Comparison of ENCODE assay signal across 16 cellular contexts in the genomic region with DNA sequence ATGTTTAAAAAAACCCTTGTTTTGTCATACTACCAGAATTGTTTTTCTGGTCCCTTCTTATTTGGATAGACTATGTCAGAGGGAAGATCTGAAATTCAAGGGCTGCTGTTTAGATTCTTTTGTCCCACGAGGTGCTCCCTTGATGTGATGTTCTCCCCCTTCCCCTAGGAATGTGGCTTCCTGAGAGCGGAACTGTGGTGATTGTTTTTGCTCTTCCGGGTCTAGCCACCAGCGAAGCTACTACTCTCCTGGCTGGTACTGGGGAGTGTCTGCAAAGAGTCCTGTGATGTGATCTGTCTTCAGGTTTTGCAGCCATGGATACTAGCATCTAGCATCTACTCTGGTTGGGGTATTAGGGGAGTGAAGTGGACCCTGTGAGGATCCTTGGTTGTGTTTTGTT.
DNase-seq lines count a peak whose midpoint lies in the region; ATAC-seq and TF ChIP-seq lines count a peak whose summit lies in the region.
"Had no signal": no experiment of that assay in that cellular context is flagged by ENCODE, and none has a peak within 500 bp of the region (broad histone marks: within the 10 kb centered on the region; RNA-seq: fewer than 3 reads in every experiment).

No MANE protein-coding gene starts in this region.

- no peak overlapping the region for H4K8ac ChIP-seq in mesendoderm (ENCODE audit: low read depth, low read length)

- TF ChIP-seq CTCF in 22Rv1 (IDR thresholded peaks at IDR 0.05) = no peak
- no peak for TF ChIP-seq CTCF in GM23338 (conservative IDR thresholded peaks at IDR 0.05; ENCODE audit: low read depth in 2 of 2)
- TF ChIP-seq CTCF in WTC11 (IDR thresholded peaks at IDR 0.05) = no peak

- H3K23ac ChIP-seq in mesendoderm (ENCODE audit: low read length) = no peak overlapping the region

- H3K4ac ChIP-seq in mesendoderm (ENCODE audit: low read depth, low read length) = no peak overlapping the region

- ATAC-seq in GM23338 = no peak
- peak; percentile 71 for ATAC-seq in WTC11
- no peak for ATAC-seq in HG03460 (IDR thresholded peaks at IDR 0.05; ENCODE audit: unreplicated experiment)
- ATAC-seq in HG02759 (IDR thresholded peaks at IDR 0.05; ENCODE audit: unreplicated experiment) = no peak

- H4K20me1 ChIP-seq in GM23338 (replicated peaks; ENCODE audit: insufficient read depth) = no peaks in the 10 kb centered on the region

- no peaks in the 10 kb centered on the region for H3K79me1 ChIP-seq in mesendoderm (ENCODE audit: low read length)

- H2BK5ac ChIP-seq in mesendoderm (ENCODE audit: low read length) = no peak overlapping the region

- H3K79me2 ChIP-seq in GM23338 (replicated peaks; ENCODE audit: insufficient read depth) = no peaks in the 10 kb centered on the region
- no peaks in the 10 kb centered on the region for H3K79me2 ChIP-seq in mesendoderm (ENCODE audit: control insufficient read depth, insufficient read depth, low read length)

- DNase-seq in GM23338 (ENCODE audit: low spot score) (peak; percentile 21), WTC11 (ENCODE audit: low spot score) (no peak), mesendoderm (peak; percentile 17), kidney glomerular epithelial cell (lab: John Stamatoyannopoulos, UW) (no peak)
- DNase-seq: C1 segment of cervical spinal cord; Calu3; CD4-positive, alpha-beta memory T cell; COR-L47; DMS53; DMS79 treated with DMSO at 0.1 percent for 48 hours; GOT3; H7; HCEC 1CT had no signal

- H3K56ac ChIP-seq in mesendoderm (ENCODE audit: low read length) = no peak overlapping the region

- H3K27ac ChIP-seq in 22Rv1 = 0 out of 2 replicates have a peak overlapping the region, but pooled peaks have one; percentile 25
- H3K27ac ChIP-seq in GM23338 (ENCODE audit: low read depth) = no peak overlapping the region
- H3K27ac ChIP-seq in mesendoderm (ENCODE audit: low read depth, low read length) = no peak overlapping the region

- H3K27me3 Mint-ChIP-seq in GM23338 (ENCODE audit: insufficient read depth, low read depth, poor library complexity) (no peaks in the 10 kb centered on the region), WTC11 (ENCODE audit: low read depth) (no peaks in the 10 kb centered on the region)
- H3K27me3 Mint-ChIP-seq: CD4-positive, alpha-beta memory T cell had no signal

- H2AK5ac ChIP-seq in mesendoderm (ENCODE audit: low read length) = no peak overlapping the region

- CTCF ChIA-PET in WTC11 (lab: Charles Lee) = no interaction called here

- H3K18ac ChIP-seq in mesendoderm (ENCODE audit: low read length) = no peak overlapping the region

- no peak overlapping the region for H3K4me3 Mint-ChIP-seq in GM23338
- H3K4me3 Mint-ChIP-seq in WTC11 = no peak overlapping the region
- H3K4me3 Mint-ChIP-seq: CD4-positive, alpha-beta memory T cell had no signal

- no peaks in the 10 kb centered on the region for H3F3A ChIP-seq in GM23338 (replicated peaks; ENCODE audit: low read depth)

- WGBS in mesendoderm (ENCODE audit: extremely low coverage, insufficient coverage, low lambda C conversion rate) = no CpG with 5 or more reads among the region's 4 CpGs

- peak overlapping the region; percentile 52; the same call in 1 of the 2 replicates for H2AFZ ChIP-seq in GM23338

- H3K9me2 ChIP-seq in GM23338 (ENCODE audit: insufficient read depth) = no peaks in the 10 kb centered on the region

- no peak overlapping the region for H3K9ac ChIP-seq in mesendoderm (ENCODE audit: low read length)

- H2BK120ac ChIP-seq in mesendoderm (ENCODE audit: low read depth, low read length) = no peak overlapping the region

- H3K27ac Mint-ChIP-seq in GM23338 (no peak overlapping the region), WTC11 (no peak overlapping the region)
- H3K27ac Mint-ChIP-seq: CD4-positive, alpha-beta memory T cell had no signal

- H3K36me3 ChIP-seq in GM23338 (ENCODE audit: insufficient read depth) = no peaks in the 10 kb centered on the region
- no peaks in the 10 kb centered on the region for H3K36me3 ChIP-seq in mesendoderm (ENCODE audit: control insufficient read depth, insufficient read depth, low read length)

- H3K4me1 ChIP-seq in GM23338 (ENCODE audit: insufficient read depth) (no peaks in the 10 kb centered on the region), mesendoderm (ENCODE audit: control insufficient read depth, low read depth, low read length) (no peaks in the 10 kb centered on the region)

- H2BK15ac ChIP-seq in mesendoderm (replicated peaks; ENCODE audit: low read depth) = no peak overlapping the region

- H3K27me3 ChIP-seq in GM23338 (ENCODE audit: insufficient read depth) (no peaks in the 10 kb centered on the region), mesendoderm (ENCODE audit: insufficient read depth, low read length, poor library complexity) (no peaks in the 10 kb centered on the region)

- no peaks in the 10 kb centered on the region for H3K4me1 Mint-ChIP-seq in GM23338
- peaks cover 8% of the 10 kb centered on the region; the same call in 1 of the 2 replicates for H3K4me1 Mint-ChIP-seq in WTC11
- H3K4me1 Mint-ChIP-seq: CD4-positive, alpha-beta memory T cell had no signal

- H3K4me3 ChIP-seq in GM23338 (no peak overlapping the region), mesendoderm (ENCODE audit: low read length) (no peak overlapping the region)

- H3K4me2 ChIP-seq in GM23338 (no peak overlapping the region), mesendoderm (ENCODE audit: low read length) (no peak overlapping the region)

- H3K36me3 Mint-ChIP-seq in GM23338 (ENCODE audit: low read depth) (no peaks in the 10 kb centered on the region), WTC11 (0 out of 2 replicates have a peak, but pooled peaks cover 2% of the 10 kb centered on the region)
- H3K36me3 Mint-ChIP-seq: CD4-positive, alpha-beta memory T cell had no signal

- H3K9me3 Mint-ChIP-seq in GM23338 = peaks cover 4% of the 10 kb centered on the region; the same call in 2 of the 3 replicates
- peaks cover 16% of the 10 kb centered on the region for H3K9me3 Mint-ChIP-seq in WTC11

- no peak overlapping the region for H4K5ac ChIP-seq in mesendoderm (ENCODE audit: low read length)

- POLR2A ChIA-PET in WTC11 (lab: Charles Lee) = no interaction called here

TF ChIP-seq in GM23338, 12 proteins besides CTCF, POLR2A, EP300 and RAD21 (continues in another document):
- TF ChIP-seq, protein P1, sequence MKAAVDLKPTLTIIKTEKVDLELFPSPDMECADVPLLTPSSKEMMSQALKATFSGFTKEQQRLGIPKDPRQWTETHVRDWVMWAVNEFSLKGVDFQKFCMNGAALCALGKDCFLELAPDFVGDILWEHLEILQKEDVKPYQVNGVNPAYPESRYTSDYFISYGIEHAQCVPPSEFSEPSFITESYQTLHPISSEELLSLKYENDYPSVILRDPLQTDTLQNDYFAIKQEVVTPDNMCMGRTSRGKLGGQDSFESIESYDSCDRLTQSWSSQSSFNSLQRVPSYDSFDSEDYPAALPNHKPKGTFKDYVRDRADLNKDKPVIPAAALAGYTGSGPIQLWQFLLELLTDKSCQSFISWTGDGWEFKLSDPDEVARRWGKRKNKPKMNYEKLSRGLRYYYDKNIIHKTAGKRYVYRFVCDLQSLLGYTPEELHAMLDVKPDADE (IDR thresholded peaks at IDR 0.05) = no peak

TF ChIP-seq in WTC11, 78 proteins besides CTCF, POLR2A, EP300 and RAD21:
- TF ChIP-seq, protein P2, sequence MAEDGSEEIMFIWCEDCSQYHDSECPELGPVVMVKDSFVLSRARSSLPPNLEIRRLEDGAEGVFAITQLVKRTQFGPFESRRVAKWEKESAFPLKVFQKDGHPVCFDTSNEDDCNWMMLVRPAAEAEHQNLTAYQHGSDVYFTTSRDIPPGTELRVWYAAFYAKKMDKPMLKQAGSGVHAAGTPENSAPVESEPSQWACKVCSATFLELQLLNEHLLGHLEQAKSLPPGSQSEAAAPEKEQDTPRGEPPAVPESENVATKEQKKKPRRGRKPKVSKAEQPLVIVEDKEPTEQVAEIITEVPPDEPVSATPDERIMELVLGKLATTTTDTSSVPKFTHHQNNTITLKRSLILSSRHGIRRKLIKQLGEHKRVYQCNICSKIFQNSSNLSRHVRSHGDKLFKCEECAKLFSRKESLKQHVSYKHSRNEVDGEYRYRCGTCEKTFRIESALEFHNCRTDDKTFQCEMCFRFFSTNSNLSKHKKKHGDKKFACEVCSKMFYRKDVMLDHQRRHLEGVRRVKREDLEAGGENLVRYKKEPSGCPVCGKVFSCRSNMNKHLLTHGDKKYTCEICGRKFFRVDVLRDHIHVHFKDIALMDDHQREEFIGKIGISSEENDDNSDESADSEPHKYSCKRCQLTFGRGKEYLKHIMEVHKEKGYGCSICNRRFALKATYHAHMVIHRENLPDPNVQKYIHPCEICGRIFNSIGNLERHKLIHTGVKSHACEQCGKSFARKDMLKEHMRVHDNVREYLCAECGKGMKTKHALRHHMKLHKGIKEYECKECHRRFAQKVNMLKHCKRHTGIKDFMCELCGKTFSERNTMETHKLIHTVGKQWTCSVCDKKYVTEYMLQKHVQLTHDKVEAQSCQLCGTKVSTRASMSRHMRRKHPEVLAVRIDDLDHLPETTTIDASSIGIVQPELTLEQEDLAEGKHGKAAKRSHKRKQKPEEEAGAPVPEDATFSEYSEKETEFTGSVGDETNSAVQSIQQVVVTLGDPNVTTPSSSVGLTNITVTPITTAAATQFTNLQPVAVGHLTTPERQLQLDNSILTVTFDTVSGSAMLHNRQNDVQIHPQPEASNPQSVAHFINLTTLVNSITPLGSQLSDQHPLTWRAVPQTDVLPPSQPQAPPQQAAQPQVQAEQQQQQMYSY (CRISPR knock-in tag; IDR thresholded peaks at IDR 0.05) = no peak
- TF ChIP-seq JUN (CRISPR knock-in tag; IDR thresholded peaks at IDR 0.05) = no peak
- TF ChIP-seq, protein P3, sequence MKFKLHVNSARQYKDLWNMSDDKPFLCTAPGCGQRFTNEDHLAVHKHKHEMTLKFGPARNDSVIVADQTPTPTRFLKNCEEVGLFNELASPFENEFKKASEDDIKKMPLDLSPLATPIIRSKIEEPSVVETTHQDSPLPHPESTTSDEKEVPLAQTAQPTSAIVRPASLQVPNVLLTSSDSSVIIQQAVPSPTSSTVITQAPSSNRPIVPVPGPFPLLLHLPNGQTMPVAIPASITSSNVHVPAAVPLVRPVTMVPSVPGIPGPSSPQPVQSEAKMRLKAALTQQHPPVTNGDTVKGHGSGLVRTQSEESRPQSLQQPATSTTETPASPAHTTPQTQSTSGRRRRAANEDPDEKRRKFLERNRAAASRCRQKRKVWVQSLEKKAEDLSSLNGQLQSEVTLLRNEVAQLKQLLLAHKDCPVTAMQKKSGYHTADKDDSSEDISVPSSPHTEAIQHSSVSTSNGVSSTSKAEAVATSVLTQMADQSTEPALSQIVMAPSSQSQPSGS (CRISPR knock-in tag; IDR thresholded peaks at IDR 0.05; ENCODE audit: borderline replicate concordance, low read depth) = no peak

Comparison
In these comparisons a context has a peak if more than half of its experiments do, and no peak if none do; other contexts are left out.
1. DNase-seq: peak in GM23338 (single experiment) and mesendoderm (single experiment); none in WTC11 (single experiment) and kidney glomerular epithelial cell (single experiment).